Comparison of ENCODE assay signal across 1 cellular context in genomic region chr5:176536902-176537607, GRCh38.
A peak's percentile ranks its signal among the peaks of the same experiment; 100 is the strongest.
TF ChIP-seq lines count a peak whose summit lies in the region.

Gene RNF44, minus strand, starts transcription at chr5:176537402. Its CDS starts 4,930 bp downstream, at chr5:176532472.

TF ChIP-seq in HepG2, 621 proteins besides CTCF, POLR2A, EP300 and RAD21 (continued from another document and continues in another):
- TF ChIP-seq ZNF609 (CRISPR knock-in tag; IDR thresholded peaks at IDR 0.05; ENCODE audit: borderline replicate concordance) (no peak), BRF2 (CRISPR knock-in tag; IDR thresholded peaks at IDR 0.05) (no peak; the same call in 1 of the 2 replicates), ZNF576 (CRISPR knock-in tag; IDR thresholded peaks at IDR 0.05) (no peak), TMF1 (CRISPR knock-in tag; IDR thresholded peaks at IDR 0.05; ENCODE audit: low read depth) (0 out of 2 replicates have a peak, but pooled peaks have one; percentile 18), PHF8 (CRISPR knock-in tag; IDR thresholded peaks at IDR 0.05) (peak; percentile 84), SAFB2 (CRISPR knock-in tag; IDR thresholded peaks at IDR 0.05; ENCODE audit: borderline replicate concordance, low read depth) (no peak), ZC3H4 (CRISPR knock-in tag; IDR thresholded peaks at IDR 0.05; ENCODE audit: borderline replicate concordance) (no peak), ZNF782 (CRISPR knock-in tag; IDR thresholded peaks at IDR 0.05; ENCODE audit: borderline replicate concordance) (no peak), BCL3 (CRISPR knock-in tag; IDR thresholded peaks at IDR 0.05) (no peak), ZNF282 (IDR thresholded peaks at IDR 0.05; ENCODE audit: partially characterized antibody) (no peak), CEBPZ (IDR thresholded peaks at IDR 0.05; ENCODE audit: low read length) (no peak), THAP7 (CRISPR knock-in tag; IDR thresholded peaks at IDR 0.05) (no peak; the same call in 1 of the 2 replicates), ZNF562 (CRISPR knock-in tag; IDR thresholded peaks at IDR 0.05; ENCODE audit: borderline replicate concordance) (no peak), THRA (CRISPR knock-in tag; IDR thresholded peaks at IDR 0.05; ENCODE audit: borderline replicate concordance) (no peak), SP2 (CRISPR knock-in tag; IDR thresholded peaks at IDR 0.05) (0 out of 2 replicates have a peak, but pooled peaks have one; percentile 34), ZNF766 (CRISPR knock-in tag; IDR thresholded peaks at IDR 0.05; ENCODE audit: borderline replicate concordance) (no peak; the same call in 1 of the 2 replicates), KDM2A (CRISPR knock-in tag; IDR thresholded peaks at IDR 0.05; ENCODE audit: borderline replicate concordance, low read depth) (no peak), ZBTB25 (CRISPR knock-in tag; IDR thresholded peaks at IDR 0.05) (peak; percentile 41; the same call in 1 of the 2 replicates), ZNF740 (CRISPR knock-in tag; IDR thresholded peaks at IDR 0.05) (peak; percentile 90), ZNF674 (CRISPR knock-in tag; IDR thresholded peaks at IDR 0.05; ENCODE audit: low read depth) (0 out of 2 replicates have a peak, but pooled peaks have one; percentile 50), ZNF547 (CRISPR knock-in tag; IDR thresholded peaks at IDR 0.05) (no peak), ZNF275 (CRISPR knock-in tag; IDR thresholded peaks at IDR 0.05; ENCODE audit: borderline replicate concordance) (no peak), ZFX (CRISPR knock-in tag; IDR thresholded peaks at IDR 0.05; ENCODE audit: low read depth) (peak; percentile 79), NAIF1 (CRISPR knock-in tag; IDR thresholded peaks at IDR 0.05; ENCODE audit: borderline replicate concordance) (peak; percentile 51; the same call in 1 of the 2 replicates), ZNF207 (IDR thresholded peaks at IDR 0.05; ENCODE audit: borderline replicate concordance) (no peak), RXRA (CRISPR knock-in tag; IDR thresholded peaks at IDR 0.05) (no peak; the same call in 1 of the 2 replicates), ZNF329 (CRISPR knock-in tag; IDR thresholded peaks at IDR 0.05; ENCODE audit: low read depth) (no peak; the same call in 1 of the 2 replicates), MEF2D (CRISPR knock-in tag; IDR thresholded peaks at IDR 0.05) (no peak), ZNF570 (CRISPR knock-in tag; IDR thresholded peaks at IDR 0.05; ENCODE audit: borderline replicate concordance) (no peak), HDAC6 (IDR thresholded peaks at IDR 0.05; ENCODE audit: low read depth, low read length) (no peak), ZNF775 (CRISPR knock-in tag; IDR thresholded peaks at IDR 0.05; ENCODE audit: borderline replicate concordance) (no peak), GPBP1L1 (CRISPR knock-in tag; IDR thresholded peaks at IDR 0.05) (no peak), HINFP (CRISPR knock-in tag; IDR thresholded peaks at IDR 0.05; ENCODE audit: low read depth) (no peak)
